Comparison of ENCODE assay signal across 8 cellular contexts in genomic region chr1:10866314-10867091, GRCh38.
A peak's percentile ranks its signal among the peaks of the same experiment; 100 is the strongest.
DNase-seq lines count a peak whose midpoint lies in the region; ATAC-seq lines count a peak whose summit lies in the region.

No MANE protein-coding gene starts in this region.

- DNase-seq in Daoy (ENCODE audit: low read depth) (peak; percentile 51), NT2/D1 (ENCODE audit: low read depth, low spot score) (peak; percentile 16)
- peak; percentile 30 for DNase-seq in activated naive CD8-positive, alpha-beta T cell treated with anti-CD3 and anti-CD28 coated beads, Interleukin-2, amount 50 U/mL, for 24 hours
- peak; percentile 36 for DNase-seq in stimulated activated CD4-positive, alpha-beta T cell treated with anti-CD3 and anti-CD28 coated beads, Interleukin-4, amount 100 ng/mL, for 1 hour
- no peak for DNase-seq in effector CD4-positive, alpha-beta T cell

- H3K4me3 ChIP-seq in NT2/D1 (ENCODE audit: insufficient read length, low read depth): peak overlapping the region; percentile 36
- peak overlapping the region; percentile 35 for H3K4me3 ChIP-seq in iPS-18c (ENCODE audit: insufficient read depth, low read depth, low read length)

- no peaks in the 10 kb centered on the region for H3K9me3 Mint-ChIP-seq in activated naive CD8-positive, alpha-beta T cell treated with anti-CD3 and anti-CD28 coated beads, Interleukin-2, amount 50 U/mL, for 24 hours

- no peak overlapping the region for H3K27ac Mint-ChIP-seq in activated naive CD8-positive, alpha-beta T cell treated with anti-CD3 and anti-CD28 coated beads, Interleukin-2, amount 50 U/mL, for 24 hours

- H3K4me3 Mint-ChIP-seq in activated naive CD8-positive, alpha-beta T cell treated with anti-CD3 and anti-CD28 coated beads, Interleukin-2, amount 50 U/mL, for 24 hours: peak overlapping the region; percentile 47

- no peaks in the 10 kb centered on the region for H3K36me3 ChIP-seq in NT2/D1 (ENCODE audit: insufficient read depth, insufficient read length, low read length)

- no peaks in the 10 kb centered on the region for H3K36me3 Mint-ChIP-seq in activated naive CD8-positive, alpha-beta T cell treated with anti-CD3 and anti-CD28 coated beads, Interleukin-2, amount 50 U/mL, for 24 hours (ENCODE audit: low read depth)

- peaks cover 60% of the 10 kb centered on the region for H3K27me3 Mint-ChIP-seq in activated naive CD8-positive, alpha-beta T cell treated with anti-CD3 and anti-CD28 coated beads, Interleukin-2, amount 50 U/mL, for 24 hours

- H3K27me3 ChIP-seq in NT2/D1 (ENCODE audit: insufficient read depth, insufficient read length): peaks cover 20% of the 10 kb centered on the region

- peak overlapping the region; percentile 51 for H3K9ac ChIP-seq in NT2/D1 (ENCODE audit: insufficient read length, low read depth)

- ATAC-seq in activated naive CD8-positive, alpha-beta T cell treated with anti-CD3 and anti-CD28 coated beads, Interleukin-2, amount 50 U/mL, for 24 hours: no peak
- ATAC-seq in HG02623 (IDR thresholded peaks at IDR 0.05; ENCODE audit: unreplicated experiment) (no peak), HG02970 (IDR thresholded peaks at IDR 0.05; ENCODE audit: low FRiP score, unreplicated experiment) (no peak)

- peaks cover 9% of the 10 kb centered on the region for H3K4me1 ChIP-seq in NT2/D1 (ENCODE audit: insufficient read depth, insufficient read length)

- H3K4me1 Mint-ChIP-seq in activated naive CD8-positive, alpha-beta T cell treated with anti-CD3 and anti-CD28 coated beads, Interleukin-2, amount 50 U/mL, for 24 hours: peaks cover 11% of the 10 kb centered on the region

- H3K9me3 ChIP-seq in NT2/D1 (ENCODE audit: insufficient read depth, low read length) (no peaks in the 10 kb centered on the region), iPS-18c (ENCODE audit: control insufficient read depth, insufficient read depth, low read length) (no peaks in the 10 kb centered on the region)
